In the genomic region with DNA sequence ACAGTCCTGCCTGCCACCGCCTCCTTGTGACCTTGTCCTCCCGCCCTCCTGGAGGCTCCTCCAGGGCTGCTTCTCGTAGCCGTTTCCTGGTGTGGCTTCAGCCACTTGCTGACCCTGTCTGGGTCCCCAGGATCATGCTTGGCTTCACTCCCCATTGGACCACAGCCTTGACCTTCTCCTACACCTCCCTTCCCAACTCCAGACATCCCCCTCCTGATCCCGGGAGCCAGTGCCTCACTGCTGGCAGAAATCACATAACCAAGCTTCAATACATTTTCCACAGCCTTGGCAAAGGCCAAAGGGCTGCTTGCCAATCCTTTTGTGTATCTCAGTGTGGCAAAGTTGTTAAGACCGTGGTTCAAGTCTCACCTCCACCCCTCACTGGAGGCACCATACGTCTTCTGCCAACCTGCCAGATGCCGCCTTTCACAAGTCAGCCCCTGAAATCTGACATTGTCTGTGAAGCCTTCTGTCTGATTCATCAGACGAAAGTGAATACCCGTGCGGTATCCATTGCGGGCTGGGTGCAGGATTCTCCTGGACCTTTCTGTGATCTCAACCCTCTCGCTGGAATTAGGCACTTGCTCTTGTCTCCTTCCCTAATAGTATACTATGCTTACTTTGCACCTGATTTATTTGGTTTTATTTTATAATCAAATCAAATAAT, we compare ENCODE assay signal across 15 cellular contexts.
"Had no signal": no experiment of that assay in that cellular context is flagged by ENCODE, and none has a peak within 500 bp of the region (broad histone marks: within the 10 kb centered on the region; RNA-seq: fewer than 3 reads in every experiment).

No MANE protein-coding gene starts in this region.

- H3K36me3 ChIP-seq: left lung, stomach had no signal

- H3K4me3 ChIP-seq: left lung, stomach had no signal

- ATAC-seq: activated CD8-positive, alpha-beta T cell treated with anti-CD3 and anti-CD28 coated beads for 36 hours; activated T-cell treated with anti-CD3 and anti-CD28 coated beads, Interleukin-2, amount 50 U/mL, for 4 hours; effector memory CD8-positive, alpha-beta T cell; left lung had no signal

- DNase-seq: activated CD4-positive, alpha-beta T cell treated with anti-CD3 and anti-CD28 coated beads, Interleukin-2, amount 10 ng/mL, durations not matched to agents 24 days and 14 days; activated CD8-positive, alpha-beta T cell treated with anti-CD3 and anti-CD28 coated beads for 36 hours; activated naive CD4-positive, alpha-beta T cell treated with anti-CD3 and anti-CD28 coated beads for 36 hours; activated T-cell treated with anti-CD3 and anti-CD28 coated beads, Interleukin-2, amount 50 U/mL, for 4 hours; central memory CD4-positive, alpha-beta T cell; effector memory CD8-positive, alpha-beta T cell; foreskin fibroblast; left lung; naive B cell; stimulated activated CD4-positive, alpha-beta T cell treated with anti-CD3 and anti-CD28 coated beads, Interleukin-15, amount 100 ng/mL, for 24 hours; stimulated activated CD4-positive, alpha-beta T cell treated with anti-CD3 and anti-CD28 coated beads, Interleukin-4, amount 100 ng/mL, for 1 hour; stomach; T-helper 1 cell; T1000; trophoblast cell had no signal
